23 cellular contexts compared by ENCODE assay signal in the genomic region with DNA sequence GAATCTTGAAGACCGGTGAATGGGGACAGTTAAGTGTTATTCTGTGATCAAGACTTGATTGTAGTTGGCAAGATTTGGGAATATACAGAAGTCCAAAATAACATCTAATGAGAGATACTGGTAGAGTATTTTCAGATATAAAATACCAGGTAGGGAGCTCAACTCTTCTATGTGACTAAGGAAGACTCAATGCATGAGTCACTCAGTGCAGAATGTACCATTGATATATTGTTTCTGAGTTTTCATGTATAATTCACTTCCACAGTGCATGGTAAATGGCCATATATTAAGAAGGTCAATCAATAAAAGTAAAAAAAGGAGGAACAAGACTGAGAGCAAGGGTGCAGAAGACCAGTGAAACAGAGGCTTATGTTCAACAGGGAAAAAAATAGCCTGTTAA.
DNase-seq lines count a peak whose midpoint lies in the region; ATAC-seq, FAIRE-seq and TF ChIP-seq lines count a peak whose summit lies in the region.
"Had no signal": no experiment of that assay in that cellular context is flagged by ENCODE, and none has a peak within 500 bp of the region (broad histone marks: within the 10 kb centered on the region; RNA-seq: fewer than 3 reads in every experiment).

No MANE protein-coding gene starts in this region.

- ATAC-seq in GM21825 (IDR thresholded peaks at IDR 0.05; ENCODE audit: unreplicated experiment) = no peak
- ATAC-seq: GM12878 had no signal

- no peaks in the 10 kb centered on the region for H3K4me1 ChIP-seq in smooth muscle cell (ENCODE audit: low read depth)
- H3K4me1 ChIP-seq: BLaER1 treated with 17β-estradiol and CSF1 and Interleukin-3, amounts not matched to agents 10 nM and 100 nM; Caco-2 had no signal

- 92% methylated on average over 1 of the region's 1 CpG for WGBS in smooth muscle cell (ENCODE audit: low lambda C conversion rate)

- H3K27me3 ChIP-seq in smooth muscle cell (ENCODE audit: low read depth) = no peaks in the 10 kb centered on the region
- H3K27me3 ChIP-seq: BLaER1 treated with 17β-estradiol and CSF1 and Interleukin-3, amounts not matched to agents 10 nM and 100 nM had no signal

- no peak overlapping the region for H3K4me3 ChIP-seq in epithelial cell of esophagus (ENCODE audit: low read length)
- no peak overlapping the region for H3K4me3 ChIP-seq in smooth muscle cell
- H3K4me3 ChIP-seq: BLaER1 treated with 17β-estradiol and CSF1 and Interleukin-3, amounts not matched to agents 10 nM and 100 nM; GM12878; GM23248 had no signal

- no peaks in the 10 kb centered on the region for H3K9me3 ChIP-seq in smooth muscle cell (replicated peaks; ENCODE audit: low read depth)
- H3K9me3 ChIP-seq: BLaER1 treated with 17β-estradiol and CSF1 and Interleukin-3, amounts not matched to agents 10 nM and 100 nM; Caco-2; SK-N-SH had no signal

- H3K27ac ChIP-seq in RWPE1 (no peak overlapping the region), smooth muscle cell (ENCODE audit: low read depth) (peak overlapping the region; percentile 24)
- H3K27ac ChIP-seq: BLaER1 treated with 17β-estradiol and CSF1 and Interleukin-3, amounts not matched to agents 10 nM and 100 nM; GM23248 had no signal

- H2AFZ ChIP-seq in smooth muscle cell (ENCODE audit: low read depth) = no peak overlapping the region
- H2AFZ ChIP-seq: GM23248 had no signal

- H3K4me2 ChIP-seq in smooth muscle cell = no peak overlapping the region
- H3K4me2 ChIP-seq: BLaER1 treated with 17β-estradiol and CSF1 and Interleukin-3, amounts not matched to agents 10 nM and 100 nM; SK-N-SH had no signal

- TF ChIP-seq CTCF in RWPE1 (conservative IDR thresholded peaks at IDR 0.05; ENCODE audit: low read depth) = no peak
- TF ChIP-seq CTCF in epithelial cell of esophagus (IDR thresholded peaks at IDR 0.05; ENCODE audit: insufficient read depth, low read depth, low read length, missing control alignments) = no peak
- TF ChIP-seq CTCF in smooth muscle cell (IDR thresholded peaks at IDR 0.05; ENCODE audit: borderline replicate concordance, insufficient read depth, poor library complexity, severe bottlenecking) = no peak

- CTCF ChIA-PET in RWPE1 (lab: Yijun Ruan, JAX) = no interaction called here

- peak; percentile 20 for FAIRE-seq in H54 (lab: Jason Lieb, UNC)
- FAIRE-seq: GM12878, RCC 7860 had no signal

- H3K79me2 ChIP-seq in smooth muscle cell (ENCODE audit: low read depth) = no peaks in the 10 kb centered on the region

- DNase-seq in H54 (ENCODE audit: insufficient read length, low spot score) = no peak
- peak; percentile 31 for DNase-seq in RWPE1 (ENCODE audit: low spot score)
- peak; percentile 58 for DNase-seq in epithelial cell of esophagus (ENCODE audit: low read depth)
- no peak for DNase-seq in smooth muscle cell (lab: John Stamatoyannopoulos, UW; ENCODE audit: unreplicated experiment)
- no peak for DNase-seq in activated CD8-positive, alpha-beta memory T cell treated with anti-CD3 and anti-CD28 coated beads, Interleukin-2, amount 50 U/mL, for 4 hours
- no peak for DNase-seq in SIG-M5 (lab: John Stamatoyannopoulos, UW)
- DNase-seq: Caco-2; CD4-positive, alpha-beta memory T cell; DMS 273 treated with DMSO at 0.1 percent for 48 hours; DMS79 treated with DMSO at 0.1 percent for 48 hours; GM23248; HCEC 1CT; NCI-H1417; NCI-H1694 treated with DMSO at 0.1 percent for 48 hours; NCI-H2081 treated with DMSO at 0.1 percent for 48 hours; NCI-H2171 treated with DMSO at 0.1 percent for 48 hours; NCI-H524 treated with DMSO at 0.1 percent for 48 hours; SHP77 treated with DMSO at 0.1 percent for 48 hours; SK-N-SH had no signal

- no peak for TF ChIP-seq POLR2A in H54 (IDR thresholded peaks at IDR 0.05; ENCODE audit: low read depth, low read length)

- H3K9ac ChIP-seq in smooth muscle cell (ENCODE audit: low read depth) = no peak overlapping the region
- H3K9ac ChIP-seq: BLaER1 treated with 17β-estradiol and CSF1 and Interleukin-3, amounts not matched to agents 10 nM and 100 nM; GM23248; SK-N-SH had no signal

- H3K36me3 ChIP-seq in smooth muscle cell (ENCODE audit: low read depth) = no peaks in the 10 kb centered on the region
- H3K36me3 ChIP-seq: BLaER1 treated with 17β-estradiol and CSF1 and Interleukin-3, amounts not matched to agents 10 nM and 100 nM had no signal

- no peaks in the 10 kb centered on the region for H3F3A ChIP-seq in smooth muscle cell (ENCODE audit: low read depth)

- no peaks in the 10 kb centered on the region for H4K20me1 ChIP-seq in smooth muscle cell (ENCODE audit: low read depth)
- H4K20me1 ChIP-seq: BLaER1 treated with 17β-estradiol and CSF1 and Interleukin-3, amounts not matched to agents 10 nM and 100 nM had no signal

- POLR2A ChIA-PET in RWPE1 (lab: Yijun Ruan, JAX; ENCODE audit: low non-redundant PET) = no interaction called here

Comparison
In these comparisons a context has a peak if more than half of its experiments do, and no peak if none do; other contexts are left out.
1. DNase-seq: peak in RWPE1 (single experiment) and epithelial cell of esophagus (single experiment); none in H54 (single experiment), smooth muscle cell (single experiment), activated CD8-positive, alpha-beta memory T cell treated with anti-CD3 and anti-CD28 coated beads, Interleukin-2, amount 50 U/mL, for 4 hours (single experiment) and SIG-M5 (single experiment).